In the genomic region with DNA sequence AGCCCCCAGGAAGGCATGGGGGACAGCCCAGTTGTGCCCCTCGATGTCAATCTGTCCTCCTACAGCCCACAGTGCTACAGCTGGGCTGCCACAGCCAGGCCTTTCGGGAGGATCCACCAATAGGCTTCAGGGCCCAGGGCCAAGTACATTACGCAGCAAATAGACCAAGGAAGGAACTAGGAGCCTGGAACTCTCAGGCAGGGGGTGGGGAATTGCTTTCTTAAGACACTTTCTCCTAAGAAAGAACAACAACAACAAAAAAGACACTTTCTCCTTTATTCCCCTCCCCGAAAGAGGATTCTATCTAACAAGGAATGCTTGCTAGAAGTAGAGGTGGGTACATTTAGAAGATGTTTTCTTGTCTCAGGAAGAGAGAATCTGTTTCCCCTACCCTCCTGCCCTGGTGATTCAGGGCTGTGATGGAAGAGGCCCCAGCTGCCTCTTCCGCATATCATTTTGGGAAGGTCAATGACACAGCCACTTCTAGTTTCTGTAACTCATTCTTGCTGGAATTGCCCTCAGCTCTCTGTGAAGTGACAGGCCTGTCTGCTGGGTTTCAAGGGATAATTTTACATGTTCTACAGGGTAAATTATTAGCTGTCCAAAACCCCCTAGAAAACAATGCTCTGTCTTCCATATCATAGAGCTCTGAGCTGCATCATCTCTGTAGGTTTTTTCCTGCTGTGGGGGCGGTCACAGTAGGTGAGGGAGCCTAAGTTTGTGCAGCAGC, we compare ENCODE assay signal across 8 cellular contexts. TPM values are rescaled to one million over a fixed set of nuclear protein-coding genes. Genes with fewer than 3 reads are reported as not detected.
DNase-seq lines count a peak whose midpoint lies in the region; ATAC-seq, FAIRE-seq and TF ChIP-seq lines count a peak whose summit lies in the region.

No MANE protein-coding gene starts in this region.

- peaks cover 0 to 5% (median 3%) of the 10 kb centered on the region in 5 experiments for H3K9me3 Mint-ChIP-seq in brain

- no peak for TF ChIP-seq CTCF in A549 (IDR thresholded peaks at IDR 0.05)
- no peak for TF ChIP-seq CTCF in GM10248 (IDR thresholded peaks at IDR 0.05; ENCODE audit: control extremely low read depth, extremely low read depth, low read depth, missing control alignments)
- TF ChIP-seq CTCF in brain (conservative IDR thresholded peaks at IDR 0.05), result no peak
- no peak for TF ChIP-seq CTCF in left lung (IDR thresholded peaks at IDR 0.05)

- H3K9ac ChIP-seq in stomach smooth muscle (ENCODE audit: low read length in 2 of 2), result peak overlapping the region; percentile 85 to 86

- POLR2A ChIA-PET in A549 (lab: Yijun Ruan, JAX) (interaction anchor here (0.5 to 26.7 kb wide), 9 partner anchors 10 to 73 kb away, joined by 4 to 1006 read pairs (median 12); partner anchors contain the start of genes MALAT1 and NEAT1), GM10248 (lab: Yijun Ruan, JAX) (interaction anchor here (0.7 to 25.7 kb wide), 9 partner anchors 9 to 72 kb away, joined by 3 to 620 read pairs (median 9); partner anchors contain the start of genes MALAT1 and NEAT1)

- H3K27me3 ChIP-seq in left lung (no peaks in the 10 kb centered on the region), stomach smooth muscle (ENCODE audit: control insufficient read depth in 1 of 2, insufficient read depth in 2 of 2, low read length in 2 of 2) (no peaks in the 10 kb centered on the region)

- intact Hi-C loops in left lung (cut with DNase I), result no loop called here

- H3K36me3 ChIP-seq in left lung, result no peaks in the 10 kb centered on the region
- H3K36me3 ChIP-seq in stomach smooth muscle (ENCODE audit: control insufficient read depth in 2 of 2, insufficient read depth in 2 of 2, low read length in 2 of 2), result no peaks in the 10 kb centered on the region

- TF ChIP-seq EP300 in A549 (IDR thresholded peaks at IDR 0.05), result no peak

- H3K27me3 Mint-ChIP-seq in brain, result peaks cover 7% of the 10 kb centered on the region

- H3K27ac ChIP-seq in A549 (peak overlapping the region; percentile 98 to 100), left lung (peak overlapping the region; percentile 94 to 99), stomach smooth muscle (ENCODE audit: low read length) (peak overlapping the region; percentile 100)

- H3K27ac Mint-ChIP-seq in brain, result peak overlapping the region in 4 of 5 experiments; percentile 97 to 100 (median 100)

- 5% methylated on average over 6 of the region's 6 CpGs for WGBS in A549 (ENCODE audit: missing lambda C conversion rate)

- CTCF ChIA-PET in A549 (lab: Yijun Ruan, JAX), result interaction anchor here (0.5 to 30.0 kb wide), 6 partner anchors 16 to 1152 kb away, joined by 3 to 947 read pairs (median 4); no protein-coding TSS in a partner anchor
- CTCF ChIA-PET in GM10248 (lab: Yijun Ruan, JAX), result interaction anchor here (1.5 to 7.1 kb wide), 7 partner anchors 13 to 125 kb away, joined by 3 to 117 read pairs (median 12); no protein-coding TSS in a partner anchor

- H3K4me1 ChIP-seq in A549, result peaks cover 91% of the 10 kb centered on the region
- H3K4me1 ChIP-seq in left lung, result peaks cover 84 to 93% of the 10 kb centered on the region in 2 donors
- peaks cover 91% of the 10 kb centered on the region for H3K4me1 ChIP-seq in stomach smooth muscle (ENCODE audit: control insufficient read depth, insufficient read depth, low read length)

- peaks cover 95% of the 10 kb centered on the region for H3K4me1 Mint-ChIP-seq in brain

- ATAC-seq in A549, result peak; percentile 28 to 41; a peak in 5 of 6 replicates
- peak; percentile 28 for ATAC-seq in left lung

- no peak for FAIRE-seq in A549 (lab: Jason Lieb, UNC)
- no peak for FAIRE-seq in urothelium cell line (lab: Jason Lieb, UNC)

- peak overlapping the region; percentile 77 for H3K4me2 ChIP-seq in A549

- H3K9me3 ChIP-seq in A549 (no peaks in the 10 kb centered on the region), left lung (no peaks in the 10 kb centered on the region), stomach smooth muscle (ENCODE audit: control insufficient read depth in 2 of 2, low read length in 2 of 2) (no peaks in the 10 kb centered on the region)

- DNase-seq in A549 (ENCODE audit: low read depth in 1 of 2, low spot score in 1 of 2), result peak in 1 of 2 experiments; percentile 91
- DNase-seq in GM10248 (ENCODE audit: extremely low spot score), result peak; percentile 52
- DNase-seq in NOMO-1 (lab: John Stamatoyannopoulos, UW; ENCODE audit: unreplicated experiment in 2 of 2), result peak; percentile 54 to 76
- DNase-seq in left lung, result peak; percentile 86 to 89
- no peak for DNase-seq in NCI-H187 (lab: John Stamatoyannopoulos, UW)
- DNase-seq in urothelium cell line (ENCODE audit: low spot score), result no peak

- H3K4me3 Mint-ChIP-seq in brain, result peak overlapping the region; percentile 67 to 86 (median 84)

- H3K36me3 Mint-ChIP-seq in brain, result no peaks in the 10 kb centered on the region

- no peak for TF ChIP-seq RAD21 in A549 (conservative IDR thresholded peaks at IDR 0.05 in 1 of 2, IDR thresholded peaks at IDR 0.05 in 1 of 2)

- TF ChIP-seq POLR2A in A549 (IDR thresholded peaks at IDR 0.05; ENCODE audit: low read length), result peak; percentile 37

- H3K4me3 ChIP-seq in A549 (no peak overlapping the region), left lung (peak overlapping the region in 1 of 2 donors; percentile 1), stomach smooth muscle (ENCODE audit: low read length in 2 of 2) (peak overlapping the region; percentile 38 to 41)

TF ChIP-seq in A549, 52 proteins besides CTCF, POLR2A, EP300 and RAD21 (continues in another document):
- TF ChIP-seq, protein P1, sequence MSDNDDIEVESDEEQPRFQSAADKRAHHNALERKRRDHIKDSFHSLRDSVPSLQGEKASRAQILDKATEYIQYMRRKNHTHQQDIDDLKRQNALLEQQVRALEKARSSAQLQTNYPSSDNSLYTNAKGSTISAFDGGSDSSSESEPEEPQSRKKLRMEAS (IDR thresholded peaks at IDR 0.05), result 0 out of 2 replicates have a peak, but pooled peaks have one; percentile 40
- TF ChIP-seq HMGXB4 (CRISPR knock-in tag; IDR thresholded peaks at IDR 0.05; ENCODE audit: borderline replicate concordance), result no peak; the same call in 1 of the 2 replicates
- TF ChIP-seq EHF (CRISPR knock-in tag; IDR thresholded peaks at IDR 0.05), result peak; percentile 97; the same call in 1 of the 2 replicates
- peak; percentile 18; the same call in 1 of the 2 replicates for TF ChIP-seq TFCP2L1 (CRISPR knock-in tag; IDR thresholded peaks at IDR 0.05)
- TF ChIP-seq PHF8 (IDR thresholded peaks at IDR 0.05; ENCODE audit: borderline replicate concordance, low read depth), result no peak
- TF ChIP-seq, protein P2, sequence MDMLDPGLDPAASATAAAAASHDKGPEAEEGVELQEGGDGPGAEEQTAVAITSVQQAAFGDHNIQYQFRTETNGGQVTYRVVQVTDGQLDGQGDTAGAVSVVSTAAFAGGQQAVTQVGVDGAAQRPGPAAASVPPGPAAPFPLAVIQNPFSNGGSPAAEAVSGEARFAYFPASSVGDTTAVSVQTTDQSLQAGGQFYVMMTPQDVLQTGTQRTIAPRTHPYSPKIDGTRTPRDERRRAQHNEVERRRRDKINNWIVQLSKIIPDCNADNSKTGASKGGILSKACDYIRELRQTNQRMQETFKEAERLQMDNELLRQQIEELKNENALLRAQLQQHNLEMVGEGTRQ (IDR thresholded peaks at IDR 0.05), result no peak
- TF ChIP-seq HOXB5 (CRISPR knock-in tag; IDR thresholded peaks at IDR 0.05), result peak; percentile 8
- TF ChIP-seq FOSL2 (IDR thresholded peaks at IDR 0.05), result no peak
- peak; percentile 60 for TF ChIP-seq FOSL2 (CRISPR knock-in tag; IDR thresholded peaks at IDR 0.05)
- no peak; the same call in 1 of the 2 replicates for TF ChIP-seq HEYL (CRISPR knock-in tag; IDR thresholded peaks at IDR 0.05)
- peak; percentile 40; the same call in 1 of the 2 replicates for TF ChIP-seq FOXS1 (CRISPR knock-in tag; IDR thresholded peaks at IDR 0.05)
- no peak for TF ChIP-seq CBX8 (IDR thresholded peaks at IDR 0.05)
- TF ChIP-seq ZNF302 (CRISPR knock-in tag; IDR thresholded peaks at IDR 0.05), result 0 out of 2 replicates have a peak, but pooled peaks have one; percentile 1
- TF ChIP-seq MAFK (IDR thresholded peaks at IDR 0.05; ENCODE audit: partially characterized antibody), result peak; percentile 10
- peak; percentile 1; the same call in 1 of the 2 replicates for TF ChIP-seq FOSB (CRISPR knock-in tag; IDR thresholded peaks at IDR 0.05)

RNA-seq across cellular contexts. Expression of gene MALAT1, which starts 6.0 kb away (rescaled TPM):
- polyA plus RNA-seq in A549 (2011; rRNA removed), result 1,041 and 1,340 TPM in 2 replicates
- 24.8 and 29.0 TPM in 2 replicates for polyA plus RNA-seq in A549 (2012; cell fraction: cytosol; rRNA removed)
- polyA plus RNA-seq in A549 (2012; cell fraction: nucleus; rRNA removed), result 215 and 608 TPM in 2 replicates
- 167 to 203 TPM (median 188 TPM) in 3 replicates for polyA plus RNA-seq in A549 (2017; fragmentation: RNase III; extraction: RNeasy Plus Mini Kit Qiagen cat#74134 plus additional on column Dnase treatment)
- polyA minus RNA-seq in A549 (2011; rRNA and poly(A)+ RNA removed), result 10,326 and 11,734 TPM in 2 replicates
- 7.1 TPM for polyA plus RNA-seq in brain (ENCODE audit: insufficient read depth, low read depth, low replicate concordance)
- total RNA-seq in left lung, result over 10,000 TPM; 12,400 to 15,875 TPM

RNA-seq across cellular contexts. Expression of gene SCYL1, which starts 32.1 kb away (rescaled TPM):
- polyA plus RNA-seq in A549 (2011; rRNA removed) (30.8 and 33.6 TPM in 2 replicates), A549 (2017; fragmentation: RNase III; extraction: RNeasy Plus Mini Kit Qiagen cat#74134 plus additional on column Dnase treatment) (41.8 to 46.8 TPM (median 45.9 TPM) in 3 replicates), brain (ENCODE audit: insufficient read depth, low read depth, low replicate concordance) (81.7 TPM)
- 88.0 and 105 TPM in 2 replicates for polyA plus RNA-seq in A549 (2012; cell fraction: cytosol; rRNA removed)
- 125 and 152 TPM in 2 replicates for polyA plus RNA-seq in A549 (2012; cell fraction: nucleus; rRNA removed)
- 39.1 and 43.6 TPM in 2 replicates for polyA minus RNA-seq in A549 (2011; rRNA and poly(A)+ RNA removed)
- 10 to 100 TPM; 81.2 to 82.5 TPM for total RNA-seq in left lung

Comparison
In these comparisons a context has a peak if more than half of its experiments do, and no peak if none do; other contexts are left out.
1. DNase-seq: peak in GM10248 (single experiment), NOMO-1 (2 of 2) and left lung (2 of 2); none in NCI-H187 (0 of 2) and urothelium cell line (single experiment).
2. Peak in every context shown above with its lines, with median percentiles within 50 percentile points of each other: H3K27ac ChIP-seq.